In genomic region chr4:103403619-103404018, GRCh38 we compare ENCODE assay signal across 41 cellular contexts.
"Had no signal": no experiment of that assay in that cellular context is flagged by ENCODE, and none has a peak within 500 bp of the region (broad histone marks: within the 10 kb centered on the region; RNA-seq: fewer than 3 reads in every experiment).

No MANE protein-coding gene starts in this region.

- H3K9me3 Mint-ChIP-seq: activated naive CD4-positive, alpha-beta T cell treated with anti-CD3 and anti-CD28 coated beads for 36 hours; activated naive CD4-positive, alpha-beta T cell treated with anti-CD3 and anti-CD28 coated beads, Interleukin-2, amount 10 ng/mL, durations not matched to agents 7 days and 5 days; activated naive CD4-positive, alpha-beta T cell treated with anti-CD3 and anti-CD28 coated beads, Interleukin-2, amount 50 U/mL, for 24 hours; activated naive CD8-positive, alpha-beta T cell treated with anti-CD3 and anti-CD28 coated beads for 36 hours; activated naive CD8-positive, alpha-beta T cell treated with anti-CD3 and anti-CD28 coated beads, Interleukin-2, amount 10 ng/mL, durations not matched to agents 7 days and 5 days; activated naive CD8-positive, alpha-beta T cell treated with anti-CD3 and anti-CD28 coated beads, Interleukin-2, amount 50 U/mL, for 24 hours; activated T-cell treated with anti-CD3 and anti-CD28 coated beads, Interleukin-2, amount 50 U/mL, for 24 hours; activated T-cell treated with anti-CD3 and anti-CD28 coated beads, Interleukin-2, amount 50 U/mL, for 4 hours; activated T-cell treated with anti-CD3 and anti-CD28 coated beads, Interleukin-2, amount 50 U/mL, for 72 hours; activated T-helper 1 cell treated with anti-CD3 and anti-CD28 coated beads, Interleukin-12 subunit alpha, Interleukin-12 subunit beta, Interleukin-2, Interleukin-4 antibody, amounts not matched to agents 30 ng/mL and 10 ng/mL and 1 ng/mL, durations not matched to agents 14 hours and 24 hours and 36 hours; activated T-helper 17 cell treated with anti-CD3 and anti-CD28 coated beads, Interleukin-2, amount 50 U/mL, for 72 hours; activated T-helper 2 cell treated with anti-CD3 and anti-CD28 coated beads, Interferon-gamma antibody, Interleukin-2, Interleukin-4, amounts not matched to agents 10 μg/mL and 5 μg/mL and 100 μg/mL, durations not matched to agents 14 hours and 24 hours and 36 hours; brain had no signal

- H3K27ac ChIP-seq: adrenal gland, ascending aorta, body of pancreas, brain microvascular endothelial cell, breast epithelium, cardiac muscle cell had no signal

- FAIRE-seq: astrocyte, bronchial epithelial cell had no signal

- DNase-seq: activated effector memory CD4-positive, alpha-beta T cell treated with anti-CD3 and anti-CD28 coated beads, Interleukin-2, amount 50 U/mL, for 16 hours; activated effector memory CD4-positive, alpha-beta T cell treated with Interleukin-2 at 50 U/mL for 16 hours; activated gamma-delta T cell; activated gamma-delta T cell treated with Interleukin-2 at 50 U/mL for 16 hours; activated naive CD4-positive, alpha-beta T cell; activated naive CD4-positive, alpha-beta T cell treated with anti-CD3 and anti-CD28 coated beads for 36 hours; activated naive CD4-positive, alpha-beta T cell treated with anti-CD3 and anti-CD28 coated beads, Interleukin-2, amount 10 ng/mL, durations not matched to agents 7 days and 5 days; activated naive CD4-positive, alpha-beta T cell treated with anti-CD3 and anti-CD28 coated beads, Interleukin-2, amount 50 U/mL, for 16 hours; activated naive CD4-positive, alpha-beta T cell treated with Interleukin-2 at 50 U/mL for 16 hours; activated naive CD8-positive, alpha-beta T cell treated with anti-CD3 and anti-CD28 coated beads for 36 hours; activated naive CD8-positive, alpha-beta T cell treated with anti-CD3 and anti-CD28 coated beads, Interleukin-2, amount 10 ng/mL, durations not matched to agents 7 days and 5 days; activated naive CD8-positive, alpha-beta T cell treated with anti-CD3 and anti-CD28 coated beads, Interleukin-2, amount 50 U/mL, for 24 hours; activated T-cell treated with anti-CD3 and anti-CD28 coated beads for 4 hours; activated T-cell treated with anti-CD3 and anti-CD28 coated beads, Interleukin-2, amount 50 U/mL, for 1 hour; activated T-cell treated with anti-CD3 and anti-CD28 coated beads, Interleukin-2, amount 50 U/mL, for 24 hours; activated T-cell treated with anti-CD3 and anti-CD28 coated beads, Interleukin-2, amount 50 U/mL, for 4 hours; activated T-cell treated with anti-CD3 and anti-CD28 coated beads, Interleukin-2, amount 50 U/mL, for 48 hours; activated T-cell treated with anti-CD3 and anti-CD28 coated beads, Interleukin-2, amount 50 U/mL, for 72 hours; adrenal gland; amniotic stem cell; amygdala; anterior cingulate cortex; aorta; body of pancreas; brain microvascular endothelial cell; caudate nucleus; central memory CD4-positive, alpha-beta T cell; cerebellar nuclear complex had no signal

- H3K36me3 ChIP-seq: adrenal gland, ascending aorta, brain microvascular endothelial cell, breast epithelium, cardiac muscle cell had no signal

- H3K9me3 ChIP-seq: adrenal gland, ascending aorta, body of pancreas, breast epithelium had no signal

- H3K4me1 Mint-ChIP-seq: activated naive CD4-positive, alpha-beta T cell treated with anti-CD3 and anti-CD28 coated beads, Interleukin-2, amount 10 ng/mL, durations not matched to agents 7 days and 5 days; activated naive CD4-positive, alpha-beta T cell treated with anti-CD3 and anti-CD28 coated beads, Interleukin-2, amount 50 U/mL, for 24 hours; activated naive CD8-positive, alpha-beta T cell treated with anti-CD3 and anti-CD28 coated beads for 36 hours; activated naive CD8-positive, alpha-beta T cell treated with anti-CD3 and anti-CD28 coated beads, Interleukin-2, amount 10 ng/mL, durations not matched to agents 7 days and 5 days; activated naive CD8-positive, alpha-beta T cell treated with anti-CD3 and anti-CD28 coated beads, Interleukin-2, amount 50 U/mL, for 24 hours; activated T-helper 17 cell treated with anti-CD3 and anti-CD28 coated beads, Interleukin-2, amount 50 U/mL, for 72 hours; central memory CD8-positive, alpha-beta T cell had no signal

- H3K36me3 Mint-ChIP-seq: activated naive CD4-positive, alpha-beta T cell treated with anti-CD3 and anti-CD28 coated beads, Interleukin-2, amount 10 ng/mL, durations not matched to agents 7 days and 5 days; activated naive CD4-positive, alpha-beta T cell treated with anti-CD3 and anti-CD28 coated beads, Interleukin-2, amount 50 U/mL, for 24 hours; activated naive CD4-positive, alpha-beta T cell treated with anti-CD3 and anti-CD28 coated beads, Interleukin-2, amount 50 U/mL, for 72 hours; activated naive CD8-positive, alpha-beta T cell; activated naive CD8-positive, alpha-beta T cell treated with anti-CD3 and anti-CD28 coated beads for 36 hours; activated naive CD8-positive, alpha-beta T cell treated with anti-CD3 and anti-CD28 coated beads, Interleukin-2, amount 10 ng/mL, durations not matched to agents 7 days and 5 days; brain had no signal

- ATAC-seq: activated naive CD4-positive, alpha-beta T cell treated with anti-CD3 and anti-CD28 coated beads, Interleukin-2, amount 50 U/mL, for 72 hours; activated naive CD8-positive, alpha-beta T cell treated with anti-CD3 and anti-CD28 coated beads, Interleukin-2, amount 50 U/mL, for 24 hours; activated T-cell treated with anti-CD3 and anti-CD28 coated beads, Interleukin-2, amount 50 U/mL, for 4 hours; activated T-cell treated with anti-CD3 and anti-CD28 coated beads, Interleukin-2, amount 50 U/mL, for 72 hours; activated T-helper 17 cell treated with anti-CD3 and anti-CD28 coated beads, Interleukin-2, amount 50 U/mL, for 72 hours; body of pancreas had no signal

- H3K4me3 Mint-ChIP-seq: activated naive CD4-positive, alpha-beta T cell treated with anti-CD3 and anti-CD28 coated beads for 36 hours; activated naive CD4-positive, alpha-beta T cell treated with anti-CD3 and anti-CD28 coated beads, Interleukin-2, amount 10 ng/mL, durations not matched to agents 7 days and 5 days; activated naive CD4-positive, alpha-beta T cell treated with anti-CD3 and anti-CD28 coated beads, Interleukin-2, amount 50 U/mL, for 24 hours; activated naive CD8-positive, alpha-beta T cell; activated naive CD8-positive, alpha-beta T cell treated with anti-CD3 and anti-CD28 coated beads for 36 hours; activated naive CD8-positive, alpha-beta T cell treated with anti-CD3 and anti-CD28 coated beads, Interleukin-2, amount 10 ng/mL, durations not matched to agents 7 days and 5 days; activated naive CD8-positive, alpha-beta T cell treated with anti-CD3 and anti-CD28 coated beads, Interleukin-2, amount 50 U/mL, for 24 hours; activated T-cell treated with anti-CD3 and anti-CD28 coated beads, Interleukin-2, amount 50 U/mL, for 24 hours; activated T-cell treated with anti-CD3 and anti-CD28 coated beads, Interleukin-2, amount 50 U/mL, for 4 hours; activated T-cell treated with anti-CD3 and anti-CD28 coated beads, Interleukin-2, amount 50 U/mL, for 72 hours; activated T-helper 1 cell treated with anti-CD3 and anti-CD28 coated beads, Interleukin-12 subunit alpha, Interleukin-12 subunit beta, Interleukin-2, Interleukin-4 antibody, amounts not matched to agents 30 ng/mL and 10 ng/mL and 1 ng/mL, durations not matched to agents 14 hours and 24 hours and 36 hours; activated T-helper 17 cell treated with anti-CD3 and anti-CD28 coated beads, Interleukin-2, amount 50 U/mL, for 72 hours; brain; central memory CD8-positive, alpha-beta T cell had no signal

- H3K27me3 Mint-ChIP-seq: activated naive CD4-positive, alpha-beta T cell treated with anti-CD3 and anti-CD28 coated beads, Interleukin-2, amount 10 ng/mL, durations not matched to agents 7 days and 5 days; activated naive CD4-positive, alpha-beta T cell treated with anti-CD3 and anti-CD28 coated beads, Interleukin-2, amount 50 U/mL, for 24 hours; activated naive CD8-positive, alpha-beta T cell treated with anti-CD3 and anti-CD28 coated beads for 36 hours; activated naive CD8-positive, alpha-beta T cell treated with anti-CD3 and anti-CD28 coated beads, Interleukin-2, amount 10 ng/mL, durations not matched to agents 7 days and 5 days; activated T-cell treated with anti-CD3 and anti-CD28 coated beads, Interleukin-2, amount 50 U/mL, for 24 hours; central memory CD8-positive, alpha-beta T cell had no signal

- H3K27me3 ChIP-seq: adrenal gland, ascending aorta, body of pancreas, brain microvascular endothelial cell, breast epithelium, cardiac muscle cell had no signal

- H3K4me1 ChIP-seq: adrenal gland, ascending aorta, body of pancreas, breast epithelium had no signal

- H3K27ac Mint-ChIP-seq: activated naive CD4-positive, alpha-beta T cell treated with anti-CD3 and anti-CD28 coated beads for 36 hours; activated naive CD4-positive, alpha-beta T cell treated with anti-CD3 and anti-CD28 coated beads, Interleukin-2, amount 10 ng/mL, durations not matched to agents 7 days and 5 days; activated naive CD4-positive, alpha-beta T cell treated with anti-CD3 and anti-CD28 coated beads, Interleukin-2, amount 50 U/mL, for 24 hours; activated naive CD4-positive, alpha-beta T cell treated with anti-CD3 and anti-CD28 coated beads, Interleukin-2, amount 50 U/mL, for 72 hours; activated naive CD8-positive, alpha-beta T cell; activated naive CD8-positive, alpha-beta T cell treated with anti-CD3 and anti-CD28 coated beads for 36 hours; activated naive CD8-positive, alpha-beta T cell treated with anti-CD3 and anti-CD28 coated beads, Interleukin-2, amount 10 ng/mL, durations not matched to agents 7 days and 5 days; activated naive CD8-positive, alpha-beta T cell treated with anti-CD3 and anti-CD28 coated beads, Interleukin-2, amount 50 U/mL, for 24 hours; activated T-cell treated with anti-CD3 and anti-CD28 coated beads, Interleukin-2, amount 50 U/mL, for 24 hours; activated T-cell treated with anti-CD3 and anti-CD28 coated beads, Interleukin-2, amount 50 U/mL, for 72 hours; activated T-helper 1 cell treated with anti-CD3 and anti-CD28 coated beads, Interleukin-12 subunit alpha, Interleukin-12 subunit beta, Interleukin-2, Interleukin-4 antibody, amounts not matched to agents 30 ng/mL and 10 ng/mL and 1 ng/mL, durations not matched to agents 14 hours and 24 hours and 36 hours; activated T-helper 17 cell treated with anti-CD3 and anti-CD28 coated beads, Interleukin-2, amount 50 U/mL, for 72 hours; activated T-helper 2 cell treated with anti-CD3 and anti-CD28 coated beads, Interferon-gamma antibody, Interleukin-2, Interleukin-4, amounts not matched to agents 10 μg/mL and 5 μg/mL and 100 μg/mL, durations not matched to agents 14 hours and 24 hours and 36 hours; brain had no signal

- H3K4me3 ChIP-seq: adrenal gland, ascending aorta, body of pancreas, breast epithelium, cardiac muscle cell had no signal
